13 cellular contexts compared by ENCODE assay signal in the genomic region with DNA sequence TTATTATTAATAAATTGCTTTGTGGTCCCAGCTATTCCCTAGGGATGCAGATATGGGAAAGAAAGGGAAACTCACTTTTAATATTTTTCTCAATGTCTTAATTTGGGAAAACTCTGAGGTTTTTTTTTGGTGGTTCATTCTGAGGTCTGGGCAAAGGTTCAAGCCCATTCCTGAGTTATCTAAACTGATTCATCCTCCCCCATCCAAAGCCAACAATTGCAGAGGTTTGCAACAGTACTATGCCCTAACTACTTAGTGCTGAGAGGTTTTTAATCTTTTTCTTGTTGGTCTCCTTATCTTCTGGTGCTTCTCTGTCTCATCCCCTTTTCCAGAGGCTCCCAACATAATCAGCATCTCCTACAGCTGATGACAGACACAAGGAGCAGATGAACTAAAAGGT.
DNase-seq lines count a peak whose midpoint lies in the region; ATAC-seq and TF ChIP-seq lines count a peak whose summit lies in the region.
"Had no signal": no experiment of that assay in that cellular context is flagged by ENCODE, and none has a peak within 500 bp of the region (broad histone marks: within the 10 kb centered on the region; RNA-seq: fewer than 3 reads in every experiment).

No MANE protein-coding gene starts in this region.

- no peak for DNase-seq in HFFc6
- peak; percentile 89 for DNase-seq in brain microvascular endothelial cell
- no peak for DNase-seq in left ventricle myocardium inferior
- peak in 1 of 2 donors; percentile 33 for DNase-seq in uterus
- DNase-seq in colonic mucosa: no peak
- DNase-seq in NCI-H524 treated with DMSO at 0.1 percent for 48 hours (lab: John Stamatoyannopoulos, UW): no peak
- DNase-seq: activated gamma-delta T cell, NCI-H1092 treated with DMSO at 0.1 percent for 48 hours, trophoblast cell had no signal

- H3K9me3 ChIP-seq in left ventricle myocardium inferior (replicated peaks) (peaks cover 10% of the 10 kb centered on the region), uterus (no peaks in the 10 kb centered on the region), colonic mucosa (no peaks in the 10 kb centered on the region)

- H3K27ac ChIP-seq in brain microvascular endothelial cell: peak overlapping the region; percentile 83
- H3K27ac ChIP-seq in left ventricle myocardium inferior (replicated peaks): peak overlapping the region; percentile 56
- peak overlapping the region; percentile 15 to 40 for H3K27ac ChIP-seq in uterus
- H3K27ac ChIP-seq in colonic mucosa: no peak overlapping the region
- H3K27ac ChIP-seq: SK-N-MC had no signal

- in situ Hi-C loops in brain microvascular endothelial cell (cut with HindIII; ENCODE audit: low pct_ligation_motif_present, low sequenced_read_pairs): no loop called here

- peaks cover 6% of the 10 kb centered on the region; the same call in 1 of the 2 replicates for H3K27me3 Mint-ChIP-seq in HFFc6 (ENCODE audit: insufficient read depth)
- H3K27me3 Mint-ChIP-seq: natural killer cell treated with Interleukin-12 subunit alpha and Interleukin-12 subunit beta and Interleukin-15 and Interleukin-18, amount 100 ng/mL, for 72 hours had no signal

- ATAC-seq in GM18870 (IDR thresholded peaks at IDR 0.05; ENCODE audit: unreplicated experiment): no peak
- ATAC-seq: left lobe of liver; natural killer cell treated with Interleukin-12 subunit alpha and Interleukin-12 subunit beta and Interleukin-15 and Interleukin-18, amount 100 ng/mL, for 72 hours had no signal

- H3K9me3 Mint-ChIP-seq in HFFc6: no peaks in the 10 kb centered on the region

- H3K4me1 ChIP-seq in left ventricle myocardium inferior (peaks cover 21% of the 10 kb centered on the region), uterus (peaks cover 0 to 9% of the 10 kb centered on the region in 2 donors), colonic mucosa (no peaks in the 10 kb centered on the region)

- no peak overlapping the region for H3K4me3 ChIP-seq in brain microvascular endothelial cell (ENCODE audit: low read depth, low read length)
- no peak overlapping the region for H3K4me3 ChIP-seq in left ventricle myocardium inferior
- no peak overlapping the region for H3K4me3 ChIP-seq in uterus
- H3K4me3 ChIP-seq in colonic mucosa: no peak overlapping the region
- H3K4me3 ChIP-seq: SK-N-MC had no signal

- no peak overlapping the region for H3K9ac ChIP-seq in colonic mucosa (ENCODE audit: low read depth in 2 of 2, low read length in 2 of 2)

- H3K27ac Mint-ChIP-seq in HFFc6: peak overlapping the region; percentile 62; the same call in 1 of the 2 replicates
- H3K27ac Mint-ChIP-seq: natural killer cell treated with Interleukin-12 subunit alpha and Interleukin-12 subunit beta and Interleukin-15 and Interleukin-18, amount 100 ng/mL, for 72 hours had no signal

- peaks cover 14% of the 10 kb centered on the region for H3K4me1 Mint-ChIP-seq in HFFc6 (ENCODE audit: low read depth)

- intact Hi-C loops in left ventricle myocardium inferior (cut with micrococcal nuclease): no loop called here
- intact Hi-C loops in uterus (cut with DNase I; ENCODE audit: low total_unique reads): no loop called here
- intact Hi-C loops in colonic mucosa (cut with DNase I): no loop called here

- H3K36me3 Mint-ChIP-seq in HFFc6 (ENCODE audit: low read depth): no peaks in the 10 kb centered on the region
- H3K36me3 Mint-ChIP-seq: natural killer cell treated with Interleukin-12 subunit alpha and Interleukin-12 subunit beta and Interleukin-15 and Interleukin-18, amount 100 ng/mL, for 72 hours had no signal

- no peak overlapping the region for H3K4me3 Mint-ChIP-seq in HFFc6
- H3K4me3 Mint-ChIP-seq: natural killer cell treated with Interleukin-12 subunit alpha and Interleukin-12 subunit beta and Interleukin-15 and Interleukin-18, amount 100 ng/mL, for 72 hours had no signal

- TF ChIP-seq CTCF in HFFc6 (IDR thresholded peaks at IDR 0.05) (no peak), brain microvascular endothelial cell (IDR thresholded peaks at IDR 0.05; ENCODE audit: low read depth, low read length, missing control alignments) (no peak), left ventricle myocardium inferior (IDR thresholded peaks at IDR 0.05; ENCODE audit: borderline replicate concordance) (no peak), uterus (IDR thresholded peaks at IDR 0.05) (no peak), colonic mucosa (IDR thresholded peaks at IDR 0.05) (no peak)

- no peak for TF ChIP-seq POLR2A in uterus (IDR thresholded peaks at IDR 0.05)

- H3K36me3 ChIP-seq in brain microvascular endothelial cell (replicated peaks): no peaks in the 10 kb centered on the region
- H3K36me3 ChIP-seq in left ventricle myocardium inferior: no peaks in the 10 kb centered on the region
- H3K36me3 ChIP-seq in uterus: no peaks in the 10 kb centered on the region
- H3K36me3 ChIP-seq in colonic mucosa: no peaks in the 10 kb centered on the region

- H3K27me3 ChIP-seq in brain microvascular endothelial cell (replicated peaks): no peaks in the 10 kb centered on the region
- no peaks in the 10 kb centered on the region for H3K27me3 ChIP-seq in left ventricle myocardium inferior (ENCODE audit: low read depth)
- no peaks in the 10 kb centered on the region for H3K27me3 ChIP-seq in uterus
- H3K27me3 ChIP-seq in colonic mucosa: no peaks in the 10 kb centered on the region
